9 cellular contexts compared by ENCODE assay signal in the genomic region with DNA sequence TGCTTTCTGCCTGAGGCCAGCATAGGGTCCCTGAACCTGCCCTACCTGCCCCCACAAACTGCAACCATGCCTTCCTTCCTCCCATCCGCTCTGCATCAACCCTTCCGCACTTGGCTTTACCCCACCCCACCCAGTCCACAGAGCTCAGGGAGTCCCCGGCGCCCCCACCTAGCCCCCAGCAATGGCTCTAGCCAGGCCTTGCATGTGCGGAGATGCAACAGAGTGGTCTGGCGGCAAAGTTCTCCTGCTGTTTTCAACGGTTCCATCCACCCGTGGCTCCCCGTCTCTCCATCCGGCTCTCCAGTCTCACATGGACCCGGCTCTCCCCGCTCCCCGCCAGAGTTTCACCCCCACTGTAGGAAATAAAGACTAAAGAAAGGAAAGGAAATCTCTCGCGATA. TPM values are rescaled to one million over a fixed set of nuclear protein-coding genes. Genes with fewer than 3 reads are reported as not detected.
DNase-seq lines count a peak whose midpoint lies in the region; ATAC-seq and TF ChIP-seq lines count a peak whose summit lies in the region.
"Had no signal": no experiment of that assay in that cellular context is flagged by ENCODE, and none has a peak within 500 bp of the region (broad histone marks: within the 10 kb centered on the region; RNA-seq: fewer than 3 reads in every experiment).

No MANE protein-coding gene starts in this region.

- peak overlapping the region; percentile 51 to 88 (median 84) for H3K4me3 Mint-ChIP-seq in naive B cell

- H3K27me3 ChIP-seq in BE2C (no peaks in the 10 kb centered on the region), ascending aorta (peaks cover 5% of the 10 kb centered on the region)

- CTCF ChIA-PET in OCI-LY7 (lab: Charles Lee; ENCODE audit: unreplicated experiment) = no interaction called here

- TF ChIP-seq CTCF in BE2C (IDR thresholded peaks at IDR 0.05; ENCODE audit: low read depth, low read length) (no peak), ascending aorta (IDR thresholded peaks at IDR 0.05) (no peak), OCI-LY7 (conservative IDR thresholded peaks at IDR 0.05; ENCODE audit: low read length) (no peak)

- ATAC-seq in naive B cell (ENCODE audit: low read depth in 2 of 2) (no peak), GM21786 (IDR thresholded peaks at IDR 0.05; ENCODE audit: unreplicated experiment) (no peak)

- H3K9me3 ChIP-seq in BE2C (no peaks in the 10 kb centered on the region), ascending aorta (no peaks in the 10 kb centered on the region), OCI-LY7 (ENCODE audit: low read length) (no peaks in the 10 kb centered on the region)

- H3K27ac ChIP-seq in ascending aorta (no peak overlapping the region), OCI-LY7 (ENCODE audit: low read depth, low read length, poor library complexity, severe bottlenecking) (no peak overlapping the region)
- H3K27ac ChIP-seq: epithelial cell of prostate had no signal

- intact Hi-C loops in ascending aorta (cut with DNase I) (loop anchor here (10.0 kb wide), 1 partner anchor 238 kb away; no protein-coding TSS in a partner anchor), OCI-LY7 (cut with micrococcal nuclease; ENCODE audit: unreplicated experiment) (no loop called here)

- no peak overlapping the region for H3K4me2 ChIP-seq in OCI-LY7 (ENCODE audit: low read length)

- H4K20me1 ChIP-seq in OCI-LY7 (ENCODE audit: insufficient read depth, low read length) = no peaks in the 10 kb centered on the region

- H3K4me1 ChIP-seq in BE2C (peaks cover 4% of the 10 kb centered on the region), ascending aorta (no peaks in the 10 kb centered on the region), OCI-LY7 (ENCODE audit: insufficient read depth, low read length, poor library complexity, severe bottlenecking) (no peaks in the 10 kb centered on the region)

- no peak overlapping the region for H2AFZ ChIP-seq in OCI-LY7 (ENCODE audit: low read length)

- H3K79me2 ChIP-seq in OCI-LY7 (ENCODE audit: insufficient read depth, low read depth, low read length) = no peaks in the 10 kb centered on the region

- H3K4me3 ChIP-seq in BE2C (ENCODE audit: low read depth, low read length) (peak overlapping the region; percentile 97), ascending aorta (peak overlapping the region; percentile 64 to 70), OCI-LY7 (ENCODE audit: low read depth, low read length, poor library complexity, severe bottlenecking) (no peak overlapping the region)

- H3K4me1 Mint-ChIP-seq in naive B cell = peaks cover 8 to 15% (median 15%) of the 10 kb centered on the region in 3 donors

- H3K36me3 Mint-ChIP-seq in naive B cell = no peaks in the 10 kb centered on the region

- POLR2A ChIA-PET in OCI-LY7 (lab: Charles Lee) = no interaction called here

- H3K36me3 ChIP-seq in BE2C (no peaks in the 10 kb centered on the region), ascending aorta (no peaks in the 10 kb centered on the region), OCI-LY7 (ENCODE audit: insufficient read depth, low read length) (no peaks in the 10 kb centered on the region)

- H3K27me3 Mint-ChIP-seq in naive B cell = peaks cover 25 to 50% (median 44%) of the 10 kb centered on the region in 3 donors

- peak overlapping the region in 1 of 6 donors; percentile 43 for H3K27ac Mint-ChIP-seq in naive B cell

- peak; percentile 37 for DNase-seq in BE2C
- DNase-seq in DMS53 treated with DMSO at 0.1 percent for 48 hours (lab: John Stamatoyannopoulos, UW; ENCODE audit: unreplicated experiment) = peak; percentile 22
- no peak for DNase-seq in ascending aorta (ENCODE audit: low spot score in 2 of 2)
- DNase-seq in naive B cell = no peak
- no peak for DNase-seq in activated CD8-positive, alpha-beta memory T cell treated with anti-CD3 and anti-CD28 coated beads, Interleukin-2, amount 50 U/mL, for 4 hours
- DNase-seq in OCI-LY7 (ENCODE audit: low spot score) = no peak
- DNase-seq in iPS-NIHi11 (ENCODE audit: low spot score) = no peak

- peaks cover 0 to 2% (median 0%) of the 10 kb centered on the region in 7 donors for H3K9me3 Mint-ChIP-seq in naive B cell

- BruUV-seq in OCI-LY7 (replicated peaks; lab: Mats Ljungman, UMichigan) = no TSS peak

- H3K9me2 ChIP-seq in OCI-LY7 (ENCODE audit: insufficient read depth, low read length) = no peaks in the 10 kb centered on the region

RNA-seq across cellular contexts. Expression of a gene that starts 0.8 kb away (rescaled TPM):
- 13.0 TPM for polyA plus RNA-seq in BE2C (2012; ENCODE audit: insufficient read depth, insufficient read length, low read depth)
- total RNA-seq in ascending aorta = not detected
- not detected for polyA plus RNA-seq in naive B cell (ENCODE audit: low read depth in 6 of 6)
- total RNA-seq in OCI-LY7 (2014; rRNA removed; shearing (Covaris generic)) = not detected in 2 replicates
- total RNA-seq in OCI-LY7 (2022) = not detected in 2 replicates

Comparison
In these comparisons a context has a peak if more than half of its experiments do, and no peak if none do; other contexts are left out.
1. DNase-seq: peak in BE2C (single experiment) and DMS53 treated with DMSO at 0.1 percent for 48 hours (single experiment); none in ascending aorta (0 of 2), naive B cell (single experiment), activated CD8-positive, alpha-beta memory T cell treated with anti-CD3 and anti-CD28 coated beads, Interleukin-2, amount 50 U/mL, for 4 hours (single experiment), OCI-LY7 (single experiment) and iPS-NIHi11 (single experiment).